Comparison of ENCODE assay signal across 17 cellular contexts in the genomic region with DNA sequence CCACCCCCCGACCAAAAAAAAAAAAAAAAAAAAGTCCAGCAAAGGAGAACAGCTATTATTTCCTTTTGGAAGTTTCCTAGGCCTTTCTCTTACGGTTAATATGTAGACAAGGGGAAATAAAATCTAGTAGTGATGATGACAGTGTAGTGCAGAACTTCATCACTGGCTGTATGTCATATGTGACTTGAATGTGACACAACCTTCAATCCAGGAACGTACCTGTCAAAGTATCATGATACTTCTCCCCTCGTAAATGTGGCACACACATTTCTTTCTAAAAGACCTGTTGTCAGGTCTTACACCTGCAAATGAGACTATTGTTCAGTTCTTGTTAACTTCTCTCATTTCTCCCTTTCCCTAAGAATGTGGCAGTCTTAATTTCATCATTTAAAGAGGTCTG.
A peak's percentile ranks its signal among the peaks of the same experiment; 100 is the strongest.
DNase-seq lines count a peak whose midpoint lies in the region; ATAC-seq and TF ChIP-seq lines count a peak whose summit lies in the region.
"Had no signal": no experiment of that assay in that cellular context is flagged by ENCODE, and none has a peak within 500 bp of the region (broad histone marks: within the 10 kb centered on the region; RNA-seq: fewer than 3 reads in every experiment).

No MANE protein-coding gene starts in this region.

- TF ChIP-seq CTCF in PC-3 (conservative IDR thresholded peaks at IDR 0.05; ENCODE audit: low read depth, low read length): no peak
- no peak for TF ChIP-seq CTCF in mesothelial cell of epicardium (IDR thresholded peaks at IDR 0.05; ENCODE audit: unreplicated experiment)
- TF ChIP-seq CTCF in H9 (conservative IDR thresholded peaks at IDR 0.05): no peak
- TF ChIP-seq CTCF in CD4-positive, alpha-beta T cell (IDR thresholded peaks at IDR 0.05): no peak

- no TSS peak for BruUV-seq in PC-3 (replicated peaks; lab: Mats Ljungman, UMichigan)

- H3K4me2 ChIP-seq in PC-3 (ENCODE audit: low read length) (peak overlapping the region; percentile 52), H9 (ENCODE audit: insufficient read depth, insufficient read length, low read length) (no peak overlapping the region)

- H3K36me3 Mint-ChIP-seq in mesothelial cell of epicardium: no peaks in the 10 kb centered on the region
- peaks cover 4 to 5% (median 4%) of the 10 kb centered on the region in 3 experiments; a peak in 5 of 7 replicates for H3K36me3 Mint-ChIP-seq in H9 (ENCODE audit: insufficient read depth in 1 of 3, low read depth in 3 of 3)
- no peaks in the 10 kb centered on the region for H3K36me3 Mint-ChIP-seq in CD4-positive, alpha-beta T cell (ENCODE audit: low read depth)
- H3K36me3 Mint-ChIP-seq: activated CD4-positive, alpha-beta memory T cell treated with anti-CD3 and anti-CD28 coated beads for 36 hours; CD4-positive, CD25-positive, alpha-beta regulatory T cell had no signal

- no peak overlapping the region for H4K5ac ChIP-seq in H9 (ENCODE audit: insufficient read length, low read depth, low read length)

- H3K4me1 Mint-ChIP-seq in mesothelial cell of epicardium: peaks cover 25% of the 10 kb centered on the region
- H3K4me1 Mint-ChIP-seq in H9: peaks cover 14 to 23% of the 10 kb centered on the region in 2 experiments
- no peaks in the 10 kb centered on the region for H3K4me1 Mint-ChIP-seq in CD4-positive, alpha-beta T cell (ENCODE audit: low read depth)
- H3K4me1 Mint-ChIP-seq: CD4-positive, CD25-positive, alpha-beta regulatory T cell had no signal

- H3K36me3 ChIP-seq in PC-3 (ENCODE audit: low read depth, low read length): no peaks in the 10 kb centered on the region
- H3K36me3 ChIP-seq: suprapubic skin had no signal

- WGBS in H9 (ENCODE audit: extremely low coverage, insufficient read length, low lambda C conversion rate): no CpG with 5 or more reads among the region's 4 CpGs

- no peaks in the 10 kb centered on the region for H3K9me3 ChIP-seq in PC-3 (ENCODE audit: low read length)
- no peaks in the 10 kb centered on the region for H3K9me3 ChIP-seq in H9 (ENCODE audit: control insufficient read depth, low read depth, low read length)
- H3K9me3 ChIP-seq in CD4-positive, alpha-beta T cell (ENCODE audit: control insufficient read depth, low read length): no peaks in the 10 kb centered on the region
- H3K9me3 ChIP-seq: suprapubic skin had no signal

- H3T11ph ChIP-seq in H9 (ENCODE audit: low read length): no peak overlapping the region

- H2AFZ ChIP-seq in PC-3 (ENCODE audit: low read length): no peak overlapping the region
- no peak overlapping the region for H2AFZ ChIP-seq in H9 (ENCODE audit: low read length)

- H3K4me3 Mint-ChIP-seq in mesothelial cell of epicardium: no peak overlapping the region
- no peak overlapping the region for H3K4me3 Mint-ChIP-seq in H9
- H3K4me3 Mint-ChIP-seq in CD4-positive, alpha-beta T cell: no peak overlapping the region
- H3K4me3 Mint-ChIP-seq: activated CD4-positive, alpha-beta memory T cell treated with anti-CD3 and anti-CD28 coated beads for 36 hours; CD4-positive, CD25-positive, alpha-beta regulatory T cell had no signal

- H3K4ac ChIP-seq in H9 (ENCODE audit: low read depth, low read length): no peak overlapping the region

- no peak overlapping the region for H3K14ac ChIP-seq in H9 (ENCODE audit: insufficient read depth, low read length)

- H3K18ac ChIP-seq in H9 (ENCODE audit: insufficient read length, low read depth, low read length): no peak overlapping the region

- no peak overlapping the region for H4K91ac ChIP-seq in H9 (ENCODE audit: insufficient read length, low read depth, low read length)

- H3F3A ChIP-seq in PC-3 (ENCODE audit: low read length, unreplicated experiment): no peaks in the 10 kb centered on the region

- H3K79me2 ChIP-seq in PC-3 (ENCODE audit: low read length) (peaks cover 4% of the 10 kb centered on the region; the same call in 1 of the 2 replicates), H9 (ENCODE audit: insufficient read depth, low read length) (no peaks in the 10 kb centered on the region; the same call in 1 of the 2 replicates)

- H3K23me2 ChIP-seq in H9 (ENCODE audit: insufficient read length, low read depth, low read length, poor library complexity, severe bottlenecking): no peaks in the 10 kb centered on the region

- H2BK12ac ChIP-seq in H9 (ENCODE audit: insufficient read length, low read depth, low read length): no peak overlapping the region

- POLR2A ChIA-PET in PC-3 (lab: Charles Lee; ENCODE audit: unreplicated experiment): no interaction called here
- POLR2A ChIA-PET in CD4-positive, alpha-beta T cell (lab: Charles Lee): no interaction called here

- no peak overlapping the region for H2BK5ac ChIP-seq in H9 (ENCODE audit: insufficient read length, low read length)

- DNase-seq in PC-3: no peak
- DNase-seq in caudate nucleus (lab: John Stamatoyannopoulos, UW): no peak
- no peak for DNase-seq in mesothelial cell of epicardium (ENCODE audit: low spot score in 2 of 2, unreplicated experiment in 2 of 2)
- no peak for DNase-seq in substantia nigra (lab: John Stamatoyannopoulos, UW)
- no peak for DNase-seq in H9
- no peak for DNase-seq in CD4-positive, alpha-beta T cell
- DNase-seq: activated CD4-positive, alpha-beta memory T cell treated with anti-CD3 and anti-CD28 coated beads for 36 hours; activated gamma-delta T cell; activated T-cell treated with anti-CD3 and anti-CD28 coated beads for 4 hours; CD4-positive, CD25-positive, alpha-beta regulatory T cell; central memory CD4-positive, alpha-beta T cell; DMS 273 treated with DMSO at 0.1 percent for 48 hours; left colon; MM.1S had no signal

- no peak overlapping the region for H2BK120ac ChIP-seq in H9 (ENCODE audit: low read depth, low read length, poor library complexity, severe bottlenecking)

- peak overlapping the region; percentile 93 for H3K27ac Mint-ChIP-seq in mesothelial cell of epicardium
- H3K27ac Mint-ChIP-seq in H9: peak overlapping the region in 1 of 3 experiments; percentile 9; a peak in 3 of 7 replicates
- no peak overlapping the region for H3K27ac Mint-ChIP-seq in CD4-positive, alpha-beta T cell
- H3K27ac Mint-ChIP-seq: activated CD4-positive, alpha-beta memory T cell treated with anti-CD3 and anti-CD28 coated beads for 36 hours had no signal

- H2BK20ac ChIP-seq in H9 (ENCODE audit: low read depth, low read length, poor library complexity, severe bottlenecking): no peak overlapping the region

- no peak overlapping the region for H3K23ac ChIP-seq in H9 (ENCODE audit: insufficient read length, low read depth, low read length)

- H2BK15ac ChIP-seq in H9 (ENCODE audit: low read depth, low read length): no peak overlapping the region

- intact Hi-C loops in PC-3 (cut with micrococcal nuclease): loop anchor here (2.0 kb wide), 1 partner anchor 17 kb away; no protein-coding TSS in a partner anchor
- intact Hi-C loops in CD4-positive, alpha-beta T cell (cut with DNase I, micrococcal nuclease): no loop called here

- no peak overlapping the region for H3K56ac ChIP-seq in H9 (ENCODE audit: insufficient read length, low read depth, low read length)

- H4K20me1 ChIP-seq in PC-3 (ENCODE audit: low read length) (no peaks in the 10 kb centered on the region), H9 (ENCODE audit: control insufficient read depth, insufficient read depth, insufficient read length) (no peaks in the 10 kb centered on the region)

- H3K9me2 ChIP-seq in PC-3 (replicated peaks; ENCODE audit: low read length): no peaks in the 10 kb centered on the region

- ATAC-seq in PC-3: no peak
- no peak for ATAC-seq in GM21515 (IDR thresholded peaks at IDR 0.05; ENCODE audit: unreplicated experiment)
- ATAC-seq in CD4-positive, alpha-beta T cell (ENCODE audit: poor library complexity): no peak
- no peak for ATAC-seq in GM19395 (IDR thresholded peaks at IDR 0.05; ENCODE audit: unreplicated experiment)
- ATAC-seq: left colon had no signal

- H3K27me3 ChIP-seq in PC-3 (ENCODE audit: low read length) (no peaks in the 10 kb centered on the region), H9 (ENCODE audit: insufficient read depth, low read length) (no peaks in the 10 kb centered on the region)
- no peaks in the 10 kb centered on the region for H3K27me3 ChIP-seq in CD4-positive, alpha-beta T cell (ENCODE audit: control insufficient read depth, insufficient read depth, low read length)
- H3K27me3 ChIP-seq: suprapubic skin had no signal

- CTCF ChIA-PET in PC-3 (lab: Charles Lee): no interaction called here
- CTCF ChIA-PET in CD4-positive, alpha-beta T cell (lab: Charles Lee): no interaction called here

- H4K8ac ChIP-seq in H9 (replicated peaks; ENCODE audit: insufficient read length, low read depth, low read length): no peak overlapping the region

- H3K27ac ChIP-seq in PC-3 (ENCODE audit: low read length) (peak overlapping the region; percentile 90), caudate nucleus (ENCODE audit: low read depth, low read length) (peak overlapping the region; percentile 81), substantia nigra (ENCODE audit: low read depth, low read length, poor library complexity, severe bottlenecking) (peak overlapping the region; percentile 89), H9 (ENCODE audit: insufficient read length, low read depth, low read length) (no peak overlapping the region)
- no peak overlapping the region for H3K27ac ChIP-seq in CD4-positive, alpha-beta T cell (ENCODE audit: low read depth, low read length)
- H3K27ac ChIP-seq: suprapubic skin had no signal

- H3K27me3 Mint-ChIP-seq in mesothelial cell of epicardium (ENCODE audit: low read depth) (no peaks in the 10 kb centered on the region), H9 (ENCODE audit: low read depth) (no peaks in the 10 kb centered on the region)
- peaks cover 4% of the 10 kb centered on the region for H3K27me3 Mint-ChIP-seq in CD4-positive, alpha-beta T cell
- H3K27me3 Mint-ChIP-seq: CD4-positive, CD25-positive, alpha-beta regulatory T cell had no signal

- H2AK5ac ChIP-seq in H9 (ENCODE audit: insufficient read length, low read length): no peak overlapping the region

- H3K9me3 Mint-ChIP-seq in mesothelial cell of epicardium: no peaks in the 10 kb centered on the region
- H3K9me3 Mint-ChIP-seq in H9: no peaks in the 10 kb centered on the region
- no peaks in the 10 kb centered on the region for H3K9me3 Mint-ChIP-seq in CD4-positive, alpha-beta T cell
- H3K9me3 Mint-ChIP-seq: activated CD4-positive, alpha-beta memory T cell treated with anti-CD3 and anti-CD28 coated beads for 36 hours had no signal

- peaks cover 32% of the 10 kb centered on the region for H3K4me1 ChIP-seq in PC-3 (ENCODE audit: insufficient read depth, low read length)
- no peaks in the 10 kb centered on the region; the same call in 1 of the 2 replicates for H3K4me1 ChIP-seq in H9 (ENCODE audit: insufficient read depth, low read length)
- H3K4me1 ChIP-seq: suprapubic skin had no signal

- peak overlapping the region; percentile 28 for H3K9ac ChIP-seq in PC-3 (ENCODE audit: low read length)
- H3K9ac ChIP-seq in H9 (ENCODE audit: extremely low read depth, insufficient read length, low read length): no peak overlapping the region

- no peaks in the 10 kb centered on the region for H3K79me1 ChIP-seq in H9 (ENCODE audit: insufficient read depth, low read depth, low read length, poor library complexity, severe bottlenecking)

- H3K4me3 ChIP-seq in PC-3 (ENCODE audit: low read length): no peak overlapping the region
- H3K4me3 ChIP-seq: suprapubic skin had no signal

Comparison
In these comparisons a context has a peak if more than half of its experiments do, and no peak if none do; other contexts are left out.
1. H3K27ac ChIP-seq: peak in PC-3 (single experiment), caudate nucleus (single experiment) and substantia nigra (single experiment); none in H9 (single experiment) and CD4-positive, alpha-beta T cell (single experiment).